In genomic region chr5:148507644-148508043, GRCh38 we compare ENCODE assay signal across 22 cellular contexts.
"Had no signal": no experiment of that assay in that cellular context is flagged by ENCODE, and none has a peak within 500 bp of the region (broad histone marks: within the 10 kb centered on the region; RNA-seq: fewer than 3 reads in every experiment).

No MANE protein-coding gene starts in this region.

- H3K27me3 ChIP-seq: colonic mucosa, esophagus squamous epithelium, gastrocnemius medialis, heart right ventricle had no signal

- H3K27ac ChIP-seq: colonic mucosa, epithelial cell of prostate, esophagus squamous epithelium, gastrocnemius medialis, heart right ventricle, lower lobe of right lung had no signal

- H3K36me3 ChIP-seq: colonic mucosa, esophagus squamous epithelium, gastrocnemius medialis, heart right ventricle, lower lobe of right lung had no signal

- ATAC-seq: effector memory CD8-positive, alpha-beta T cell; esophagus mucosa; gastrocnemius medialis; left colon; left lobe of liver; lower lobe of right lung; mucosa of descending colon had no signal

- DNase-seq: cerebellar nuclear complex; colonic mucosa; cortex of kidney; effector CD8-positive, alpha-beta T cell; effector memory CD8-positive, alpha-beta T cell; endodermal cell; erythroblast; esophagus squamous epithelium; foreskin fibroblast; foreskin melanocyte; gastrocnemius medialis; glutamatergic neuron; head of caudate nucleus; heart right ventricle; hippocampal formation; left colon; lower lobe of right lung; mesenchymal stem cell; mucosa of descending colon had no signal

- H3K9me3 ChIP-seq: colonic mucosa, esophagus squamous epithelium, gastrocnemius medialis, lower lobe of right lung, mucosa of descending colon had no signal

- H3K4me1 ChIP-seq: colonic mucosa, esophagus squamous epithelium, gastrocnemius medialis, lower lobe of right lung had no signal

- H3K4me3 ChIP-seq: colonic mucosa, esophagus squamous epithelium, gastrocnemius medialis, heart right ventricle, lower lobe of right lung, mucosa of descending colon had no signal
